ENCODE assay signal across 2 cellular contexts in genomic region chr4:9602389-9602914, GRCh38.
TF ChIP-seq lines count a peak whose summit lies in the region.

No MANE protein-coding gene starts in this region.

TF ChIP-seq in GM23338, 12 proteins besides CTCF, POLR2A, EP300 and RAD21:
- no peak for TF ChIP-seq POLR2AphosphoS5 (IDR thresholded peaks at IDR 0.05; ENCODE audit: low read depth)
- TF ChIP-seq, protein P1, sequence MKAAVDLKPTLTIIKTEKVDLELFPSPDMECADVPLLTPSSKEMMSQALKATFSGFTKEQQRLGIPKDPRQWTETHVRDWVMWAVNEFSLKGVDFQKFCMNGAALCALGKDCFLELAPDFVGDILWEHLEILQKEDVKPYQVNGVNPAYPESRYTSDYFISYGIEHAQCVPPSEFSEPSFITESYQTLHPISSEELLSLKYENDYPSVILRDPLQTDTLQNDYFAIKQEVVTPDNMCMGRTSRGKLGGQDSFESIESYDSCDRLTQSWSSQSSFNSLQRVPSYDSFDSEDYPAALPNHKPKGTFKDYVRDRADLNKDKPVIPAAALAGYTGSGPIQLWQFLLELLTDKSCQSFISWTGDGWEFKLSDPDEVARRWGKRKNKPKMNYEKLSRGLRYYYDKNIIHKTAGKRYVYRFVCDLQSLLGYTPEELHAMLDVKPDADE (IDR thresholded peaks at IDR 0.05) = no peak
- no peak for TF ChIP-seq ZNF114 (CRISPR knock-in tag; IDR thresholded peaks at IDR 0.05)
- TF ChIP-seq, protein P2, sequence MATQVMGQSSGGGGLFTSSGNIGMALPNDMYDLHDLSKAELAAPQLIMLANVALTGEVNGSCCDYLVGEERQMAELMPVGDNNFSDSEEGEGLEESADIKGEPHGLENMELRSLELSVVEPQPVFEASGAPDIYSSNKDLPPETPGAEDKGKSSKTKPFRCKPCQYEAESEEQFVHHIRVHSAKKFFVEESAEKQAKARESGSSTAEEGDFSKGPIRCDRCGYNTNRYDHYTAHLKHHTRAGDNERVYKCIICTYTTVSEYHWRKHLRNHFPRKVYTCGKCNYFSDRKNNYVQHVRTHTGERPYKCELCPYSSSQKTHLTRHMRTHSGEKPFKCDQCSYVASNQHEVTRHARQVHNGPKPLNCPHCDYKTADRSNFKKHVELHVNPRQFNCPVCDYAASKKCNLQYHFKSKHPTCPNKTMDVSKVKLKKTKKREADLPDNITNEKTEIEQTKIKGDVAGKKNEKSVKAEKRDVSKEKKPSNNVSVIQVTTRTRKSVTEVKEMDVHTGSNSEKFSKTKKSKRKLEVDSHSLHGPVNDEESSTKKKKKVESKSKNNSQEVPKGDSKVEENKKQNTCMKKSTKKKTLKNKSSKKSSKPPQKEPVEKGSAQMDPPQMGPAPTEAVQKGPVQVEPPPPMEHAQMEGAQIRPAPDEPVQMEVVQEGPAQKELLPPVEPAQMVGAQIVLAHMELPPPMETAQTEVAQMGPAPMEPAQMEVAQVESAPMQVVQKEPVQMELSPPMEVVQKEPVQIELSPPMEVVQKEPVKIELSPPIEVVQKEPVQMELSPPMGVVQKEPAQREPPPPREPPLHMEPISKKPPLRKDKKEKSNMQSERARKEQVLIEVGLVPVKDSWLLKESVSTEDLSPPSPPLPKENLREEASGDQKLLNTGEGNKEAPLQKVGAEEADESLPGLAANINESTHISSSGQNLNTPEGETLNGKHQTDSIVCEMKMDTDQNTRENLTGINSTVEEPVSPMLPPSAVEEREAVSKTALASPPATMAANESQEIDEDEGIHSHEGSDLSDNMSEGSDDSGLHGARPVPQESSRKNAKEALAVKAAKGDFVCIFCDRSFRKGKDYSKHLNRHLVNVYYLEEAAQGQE (IDR thresholded peaks at IDR 0.05; ENCODE audit: unreplicated experiment) = no peak
- no peak for TF ChIP-seq EZH2phosphoT487 (IDR thresholded peaks at IDR 0.05; ENCODE audit: unreplicated experiment)
- TF ChIP-seq EZH2 (IDR thresholded peaks at IDR 0.05; ENCODE audit: low read depth, unreplicated experiment) = no peak
- no peak for TF ChIP-seq ZNF331 (CRISPR knock-in tag; IDR thresholded peaks at IDR 0.05; ENCODE audit: low read depth)
- TF ChIP-seq, protein P3, sequence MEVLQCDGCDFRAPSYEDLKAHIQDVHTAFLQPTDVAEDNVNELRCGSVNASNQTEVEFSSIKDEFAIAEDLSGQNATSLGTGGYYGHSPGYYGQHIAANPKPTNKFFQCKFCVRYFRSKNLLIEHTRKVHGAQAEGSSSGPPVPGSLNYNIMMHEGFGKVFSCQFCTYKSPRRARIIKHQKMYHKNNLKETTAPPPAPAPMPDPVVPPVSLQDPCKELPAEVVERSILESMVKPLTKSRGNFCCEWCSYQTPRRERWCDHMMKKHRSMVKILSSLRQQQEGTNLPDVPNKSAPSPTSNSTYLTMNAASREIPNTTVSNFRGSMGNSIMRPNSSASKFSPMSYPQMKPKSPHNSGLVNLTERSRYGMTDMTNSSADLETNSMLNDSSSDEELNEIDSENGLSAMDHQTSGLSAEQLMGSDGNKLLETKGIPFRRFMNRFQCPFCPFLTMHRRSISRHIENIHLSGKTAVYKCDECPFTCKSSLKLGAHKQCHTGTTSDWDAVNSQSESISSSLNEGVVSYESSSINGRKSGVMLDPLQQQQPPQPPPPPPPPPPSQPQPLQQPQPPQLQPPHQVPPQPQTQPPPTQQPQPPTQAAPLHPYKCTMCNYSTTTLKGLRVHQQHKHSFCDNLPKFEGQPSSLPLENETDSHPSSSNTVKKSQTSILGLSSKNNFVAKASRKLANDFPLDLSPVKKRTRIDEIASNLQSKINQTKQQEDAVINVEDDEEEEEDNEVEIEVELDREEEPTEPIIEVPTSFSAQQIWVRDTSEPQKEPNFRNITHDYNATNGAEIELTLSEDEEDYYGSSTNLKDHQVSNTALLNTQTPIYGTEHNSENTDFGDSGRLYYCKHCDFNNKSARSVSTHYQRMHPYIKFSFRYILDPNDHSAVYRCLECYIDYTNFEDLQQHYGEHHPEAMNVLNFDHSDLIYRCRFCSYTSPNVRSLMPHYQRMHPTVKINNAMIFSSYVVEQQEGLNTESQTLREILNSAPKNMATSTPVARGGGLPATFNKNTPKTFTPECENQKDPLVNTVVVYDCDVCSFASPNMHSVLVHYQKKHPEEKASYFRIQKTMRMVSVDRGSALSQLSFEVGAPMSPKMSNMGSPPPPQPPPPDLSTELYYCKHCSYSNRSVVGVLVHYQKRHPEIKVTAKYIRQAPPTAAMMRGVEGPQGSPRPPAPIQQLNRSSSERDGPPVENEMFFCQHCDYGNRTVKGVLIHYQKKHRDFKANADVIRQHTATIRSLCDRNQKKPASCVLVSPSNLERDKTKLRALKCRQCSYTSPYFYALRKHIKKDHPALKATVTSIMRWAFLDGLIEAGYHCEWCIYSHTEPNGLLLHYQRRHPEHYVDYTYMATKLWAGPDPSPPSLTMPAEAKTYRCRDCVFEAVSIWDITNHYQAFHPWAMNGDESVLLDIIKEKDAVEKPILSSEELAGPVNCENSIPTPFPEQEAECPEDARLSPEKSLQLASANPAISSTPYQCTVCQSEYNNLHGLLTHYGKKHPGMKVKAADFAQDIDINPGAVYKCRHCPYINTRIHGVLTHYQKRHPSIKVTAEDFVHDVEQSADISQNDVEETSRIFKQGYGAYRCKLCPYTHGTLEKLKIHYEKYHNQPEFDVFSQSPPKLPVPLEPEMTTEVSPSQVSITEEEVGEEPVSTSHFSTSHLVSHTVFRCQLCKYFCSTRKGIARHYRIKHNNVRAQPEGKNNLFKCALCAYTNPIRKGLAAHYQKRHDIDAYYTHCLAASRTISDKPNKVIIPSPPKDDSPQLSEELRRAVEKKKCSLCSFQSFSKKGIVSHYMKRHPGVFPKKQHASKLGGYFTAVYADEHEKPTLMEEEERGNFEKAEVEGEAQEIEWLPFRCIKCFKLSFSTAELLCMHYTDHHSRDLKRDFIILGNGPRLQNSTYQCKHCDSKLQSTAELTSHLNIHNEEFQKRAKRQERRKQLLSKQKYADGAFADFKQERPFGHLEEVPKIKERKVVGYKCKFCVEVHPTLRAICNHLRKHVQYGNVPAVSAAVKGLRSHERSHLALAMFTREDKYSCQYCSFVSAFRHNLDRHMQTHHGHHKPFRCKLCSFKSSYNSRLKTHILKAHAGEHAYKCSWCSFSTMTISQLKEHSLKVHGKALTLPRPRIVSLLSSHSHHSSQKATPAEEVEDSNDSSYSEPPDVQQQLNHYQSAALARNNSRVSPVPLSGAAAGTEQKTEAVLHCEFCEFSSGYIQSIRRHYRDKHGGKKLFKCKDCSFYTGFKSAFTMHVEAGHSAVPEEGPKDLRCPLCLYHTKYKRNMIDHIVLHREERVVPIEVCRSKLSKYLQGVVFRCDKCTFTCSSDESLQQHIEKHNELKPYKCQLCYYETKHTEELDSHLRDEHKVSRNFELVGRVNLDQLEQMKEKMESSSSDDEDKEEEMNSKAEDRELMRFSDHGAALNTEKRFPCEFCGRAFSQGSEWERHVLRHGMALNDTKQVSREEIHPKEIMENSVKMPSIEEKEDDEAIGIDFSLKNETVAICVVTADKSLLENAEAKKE (CRISPR knock-in tag; IDR thresholded peaks at IDR 0.05) = no peak
- no peak for TF ChIP-seq NANOG (IDR thresholded peaks at IDR 0.05; ENCODE audit: borderline replicate concordance)
- no peak for TF ChIP-seq STAT1 (IDR thresholded peaks at IDR 0.05; ENCODE audit: unreplicated experiment)
- no peak for TF ChIP-seq CREB1 (CRISPR knock-in tag; IDR thresholded peaks at IDR 0.05; ENCODE audit: low read depth)
- no peak for TF ChIP-seq JUNB (IDR thresholded peaks at IDR 0.05; ENCODE audit: unreplicated experiment)

TF ChIP-seq in H1, 55 proteins besides CTCF, POLR2A, EP300 and RAD21:
- TF ChIP-seq EZH2 (IDR thresholded peaks at IDR 0.05; ENCODE audit: low read depth, low read length, severe bottlenecking) = no peak
- TF ChIP-seq HDAC2 (IDR thresholded peaks at IDR 0.05; ENCODE audit: borderline replicate concordance in 1 of 2, low read depth in 2 of 2, low read length in 2 of 2) = no peak
- TF ChIP-seq TBP (IDR thresholded peaks at IDR 0.05; ENCODE audit: low read depth, low read length) = no peak
- TF ChIP-seq FOSL1 (IDR thresholded peaks at IDR 0.05; ENCODE audit: insufficient read depth, low read depth, low read length) = no peak
- TF ChIP-seq POLR2AphosphoS5 (IDR thresholded peaks at IDR 0.05; ENCODE audit: low read depth, low read length) = no peak
- no peak for TF ChIP-seq CTBP2 (IDR thresholded peaks at IDR 0.05; ENCODE audit: borderline replicate concordance, insufficient read depth, insufficient read length, low read length)
- no peak for TF ChIP-seq USF2 (IDR thresholded peaks at IDR 0.05; ENCODE audit: low read length)
- no peak for TF ChIP-seq CBX8 (IDR thresholded peaks at IDR 0.05; ENCODE audit: borderline replicate concordance, low read depth, low read length)
- TF ChIP-seq SUZ12 (IDR thresholded peaks at IDR 0.05; ENCODE audit: low read length) = no peak
- no peak for TF ChIP-seq BRCA1 (IDR thresholded peaks at IDR 0.05; ENCODE audit: low read depth, low read length)
- no peak for TF ChIP-seq RXRA (IDR thresholded peaks at IDR 0.05; ENCODE audit: insufficient read depth, low read depth, low read length)
- no peak for TF ChIP-seq PHF8 (conservative IDR thresholded peaks at IDR 0.05; ENCODE audit: low read depth, low read length)
- TF ChIP-seq KDM4A (IDR thresholded peaks at IDR 0.05; ENCODE audit: low read depth, low read length, severe bottlenecking) = no peak
- TF ChIP-seq RBBP5 (IDR thresholded peaks at IDR 0.05; ENCODE audit: borderline replicate concordance, low read depth, low read length) = no peak
- TF ChIP-seq KDM5A (IDR thresholded peaks at IDR 0.05; ENCODE audit: low read length) = no peak
- TF ChIP-seq ZNF274 (IDR thresholded peaks at IDR 0.05; ENCODE audit: borderline replicate concordance, extremely low read depth, low read length) = no peak
- TF ChIP-seq BCL11A (IDR thresholded peaks at IDR 0.05; ENCODE audit: low read depth in 2 of 2, low read length in 2 of 2) = no peak
- no peak for TF ChIP-seq TAF1 (IDR thresholded peaks at IDR 0.05; ENCODE audit: low read depth, low read length)
- no peak for TF ChIP-seq RFX5 (IDR thresholded peaks at IDR 0.05; ENCODE audit: borderline replicate concordance, low read depth, low read length)
